In the genomic region with DNA sequence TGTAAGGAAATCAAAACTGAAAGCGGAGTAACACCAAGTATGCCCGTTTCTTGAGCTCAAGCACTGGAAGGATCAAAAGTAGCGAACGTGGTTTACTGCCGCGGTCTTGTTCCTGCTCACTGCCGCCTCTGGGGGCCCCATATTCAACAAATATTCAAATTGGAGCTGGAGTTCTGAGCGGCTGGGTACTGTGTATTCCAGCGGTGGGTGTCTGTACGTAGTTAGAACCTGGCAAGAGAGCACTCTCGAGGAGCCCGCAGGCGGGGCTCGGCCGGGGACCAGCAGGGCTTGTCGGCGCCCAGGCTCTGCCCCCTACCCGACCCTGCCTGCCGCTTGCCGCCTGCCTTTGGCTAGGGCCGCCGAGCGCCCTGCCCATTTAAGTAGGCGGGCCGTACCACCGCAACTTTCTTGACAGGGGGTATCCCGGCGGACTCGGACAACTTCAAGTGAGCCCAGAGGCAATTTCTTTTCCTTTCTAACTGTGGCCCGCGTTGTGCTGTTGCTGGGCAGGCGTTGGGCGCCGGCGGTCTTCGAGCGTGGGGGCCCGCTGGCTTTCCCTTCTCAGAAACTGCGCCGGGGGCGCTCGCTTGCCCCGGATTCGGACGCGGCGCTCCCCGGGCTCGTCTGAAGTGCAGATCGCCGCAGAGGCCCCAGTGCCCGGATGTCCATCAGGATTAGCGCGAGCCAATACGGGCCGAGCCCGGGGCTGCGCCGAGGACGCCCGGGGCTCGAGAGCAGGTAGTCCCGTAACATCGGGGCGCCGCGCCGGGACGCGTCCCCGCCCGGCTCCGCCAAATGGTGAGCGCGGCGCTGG, we compare ENCODE assay signal across 8 cellular contexts.
DNase-seq lines count a peak whose midpoint lies in the region; ATAC-seq and TF ChIP-seq lines count a peak whose summit lies in the region.

No MANE protein-coding gene starts in this region.

- peak overlapping the region; percentile 85 for H3K4me2 ChIP-seq in GM23338

- peak overlapping the region; percentile 79 for H3K4me3 ChIP-seq in GM23338

- H3K27ac ChIP-seq in GM23338 (ENCODE audit: low read depth) = peak overlapping the region; percentile 97

- no peaks in the 10 kb centered on the region; the same call in 2 of the 3 replicates for H3K36me3 Mint-ChIP-seq in GM23338 (ENCODE audit: low read depth)
- peaks cover 24% of the 10 kb centered on the region for H3K36me3 Mint-ChIP-seq in activated T-helper 17 cell treated with anti-CD3 and anti-CD28 coated beads, Interleukin-2, amount 50 U/mL, for 72 hours (ENCODE audit: low read depth)
- H3K36me3 Mint-ChIP-seq in natural killer cell treated with Interleukin-12 subunit alpha and Interleukin-12 subunit beta and Interleukin-15 and Interleukin-18, amount 100 ng/mL, for 72 hours = no peaks in the 10 kb centered on the region

- no peak overlapping the region for H2AFZ ChIP-seq in GM23338

- peaks cover 15% of the 10 kb centered on the region for H4K20me1 ChIP-seq in GM23338 (replicated peaks; ENCODE audit: insufficient read depth)

- H3K27ac Mint-ChIP-seq in GM23338 = peak overlapping the region; percentile 87
- H3K27ac Mint-ChIP-seq in activated T-helper 17 cell treated with anti-CD3 and anti-CD28 coated beads, Interleukin-2, amount 50 U/mL, for 72 hours = peak overlapping the region; percentile 99
- H3K27ac Mint-ChIP-seq in natural killer cell treated with Interleukin-12 subunit alpha and Interleukin-12 subunit beta and Interleukin-15 and Interleukin-18, amount 100 ng/mL, for 72 hours = peak overlapping the region; percentile 95 to 99

- H3K9me3 Mint-ChIP-seq in GM23338 = no peaks in the 10 kb centered on the region
- no peaks in the 10 kb centered on the region for H3K9me3 Mint-ChIP-seq in activated T-helper 17 cell treated with anti-CD3 and anti-CD28 coated beads, Interleukin-2, amount 50 U/mL, for 72 hours
- no peaks in the 10 kb centered on the region for H3K9me3 Mint-ChIP-seq in natural killer cell treated with Interleukin-12 subunit alpha and Interleukin-12 subunit beta and Interleukin-15 and Interleukin-18, amount 100 ng/mL, for 72 hours

- ATAC-seq in GM23338 = peak; percentile 91
- peak; percentile 77 for ATAC-seq in activated T-helper 17 cell treated with anti-CD3 and anti-CD28 coated beads, Interleukin-2, amount 50 U/mL, for 72 hours (replicated peaks)
- ATAC-seq in natural killer cell treated with Interleukin-12 subunit alpha and Interleukin-12 subunit beta and Interleukin-15 and Interleukin-18, amount 100 ng/mL, for 72 hours = peak; percentile 92 to 94

- peaks cover 11% of the 10 kb centered on the region for H3K27me3 ChIP-seq in GM23338 (ENCODE audit: insufficient read depth)

- H3K27me3 Mint-ChIP-seq in GM23338 (ENCODE audit: insufficient read depth, low read depth, poor library complexity) = peaks cover 6% of the 10 kb centered on the region
- H3K27me3 Mint-ChIP-seq in activated T-helper 17 cell treated with anti-CD3 and anti-CD28 coated beads, Interleukin-2, amount 50 U/mL, for 72 hours = no peaks in the 10 kb centered on the region
- no peaks in the 10 kb centered on the region for H3K27me3 Mint-ChIP-seq in natural killer cell treated with Interleukin-12 subunit alpha and Interleukin-12 subunit beta and Interleukin-15 and Interleukin-18, amount 100 ng/mL, for 72 hours

- peaks cover 75% of the 10 kb centered on the region for H3K4me1 ChIP-seq in GM23338 (ENCODE audit: insufficient read depth)

- no peaks in the 10 kb centered on the region for H3K9me2 ChIP-seq in GM23338 (ENCODE audit: insufficient read depth)

- H3F3A ChIP-seq in GM23338 (replicated peaks; ENCODE audit: low read depth) = 0 out of 2 replicates have a peak, but pooled peaks cover 14% of the 10 kb centered on the region

- peaks cover 74% of the 10 kb centered on the region for H3K4me1 Mint-ChIP-seq in GM23338
- peaks cover 34% of the 10 kb centered on the region for H3K4me1 Mint-ChIP-seq in activated T-helper 17 cell treated with anti-CD3 and anti-CD28 coated beads, Interleukin-2, amount 50 U/mL, for 72 hours
- peaks cover 42 to 45% of the 10 kb centered on the region in 2 donors for H3K4me1 Mint-ChIP-seq in natural killer cell treated with Interleukin-12 subunit alpha and Interleukin-12 subunit beta and Interleukin-15 and Interleukin-18, amount 100 ng/mL, for 72 hours (ENCODE audit: low read depth in 2 of 2)

- DNase-seq in ELF-1 (ENCODE audit: low read depth, low spot score) (peak; percentile 98), GM23338 (ENCODE audit: low spot score) (peak; percentile 97), Kasumi-1 (lab: John Stamatoyannopoulos, UW) (peak; percentile 86 to 95), RKO (ENCODE audit: low spot score) (peak; percentile 92), fibroblast of peridontal ligament (ENCODE audit: extremely low read depth) (peak; percentile 92)
- DNase-seq in natural killer cell treated with Interleukin-12 subunit alpha and Interleukin-12 subunit beta and Interleukin-15 and Interleukin-18, amount 100 ng/mL, for 72 hours (ENCODE audit: low spot score) = peak; percentile 95
- peak; percentile 85 for DNase-seq in stimulated activated naive CD4-positive, alpha-beta T cell treated with Interleukin-2 at 50 U/mL for 16 hours (lab: John Stamatoyannopoulos, UW)

- 0 out of 4 replicates have a peak, but pooled peaks of 1 of the 2 experiments have one; percentile 22 for TF ChIP-seq CTCF in GM23338 (conservative IDR thresholded peaks at IDR 0.05; ENCODE audit: low read depth in 2 of 2)

- no peaks in the 10 kb centered on the region for H3K36me3 ChIP-seq in GM23338 (ENCODE audit: insufficient read depth)

- H3K79me2 ChIP-seq in GM23338 (replicated peaks; ENCODE audit: insufficient read depth) = peaks cover 57% of the 10 kb centered on the region

- H3K4me3 Mint-ChIP-seq in GM23338 = peak overlapping the region; percentile 96
- H3K4me3 Mint-ChIP-seq in activated T-helper 17 cell treated with anti-CD3 and anti-CD28 coated beads, Interleukin-2, amount 50 U/mL, for 72 hours = peak overlapping the region; percentile 95
- H3K4me3 Mint-ChIP-seq in natural killer cell treated with Interleukin-12 subunit alpha and Interleukin-12 subunit beta and Interleukin-15 and Interleukin-18, amount 100 ng/mL, for 72 hours = peak overlapping the region; percentile 97

TF ChIP-seq in GM23338, 12 proteins besides CTCF, POLR2A, EP300 and RAD21 (continues in another document):
- TF ChIP-seq, protein P1, sequence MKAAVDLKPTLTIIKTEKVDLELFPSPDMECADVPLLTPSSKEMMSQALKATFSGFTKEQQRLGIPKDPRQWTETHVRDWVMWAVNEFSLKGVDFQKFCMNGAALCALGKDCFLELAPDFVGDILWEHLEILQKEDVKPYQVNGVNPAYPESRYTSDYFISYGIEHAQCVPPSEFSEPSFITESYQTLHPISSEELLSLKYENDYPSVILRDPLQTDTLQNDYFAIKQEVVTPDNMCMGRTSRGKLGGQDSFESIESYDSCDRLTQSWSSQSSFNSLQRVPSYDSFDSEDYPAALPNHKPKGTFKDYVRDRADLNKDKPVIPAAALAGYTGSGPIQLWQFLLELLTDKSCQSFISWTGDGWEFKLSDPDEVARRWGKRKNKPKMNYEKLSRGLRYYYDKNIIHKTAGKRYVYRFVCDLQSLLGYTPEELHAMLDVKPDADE (IDR thresholded peaks at IDR 0.05) = peak; percentile 49
- TF ChIP-seq CREB1 (CRISPR knock-in tag; IDR thresholded peaks at IDR 0.05; ENCODE audit: low read depth) = 0 out of 2 replicates have a peak, but pooled peaks have one; percentile 8

Comparison
In these comparisons a context has a peak if more than half of its experiments do, and no peak if none do; other contexts are left out.
1. Peak in every context shown above with its lines: DNase-seq, ATAC-seq, H3K4me3 ChIP-seq and H3K27ac ChIP-seq.